Comparison of ENCODE assay signal across 10 cellular contexts in genomic region chr2:69693472-69694450, GRCh38. TPM values are rescaled to one million over a fixed set of nuclear protein-coding genes. Genes with fewer than 3 reads are reported as not detected.
DNase-seq lines count a peak whose midpoint lies in the region; ATAC-seq, FAIRE-seq and TF ChIP-seq lines count a peak whose summit lies in the region.
"Had no signal": no experiment of that assay in that cellular context is flagged by ENCODE, and none has a peak within 500 bp of the region (broad histone marks: within the 10 kb centered on the region; RNA-seq: fewer than 3 reads in every experiment).

No MANE protein-coding gene starts in this region.

- intact Hi-C loops in kidney (cut with DNase I): no loop called here

- peaks cover 8% of the 10 kb centered on the region for H3K4me1 ChIP-seq in cardiac muscle cell (ENCODE audit: low read depth)
- H3K4me1 ChIP-seq in right atrium auricular region: peaks cover 0 to 10% of the 10 kb centered on the region in 2 donors
- peaks cover 35% of the 10 kb centered on the region for H3K4me1 ChIP-seq in Loucy (ENCODE audit: insufficient read depth, low read length, poor library complexity, severe bottlenecking)
- peaks cover 3% of the 10 kb centered on the region in 2 donors for H3K4me1 ChIP-seq in kidney (ENCODE audit: control insufficient read depth in 1 of 2, insufficient read depth in 1 of 2, low read depth in 1 of 2, low read length in 2 of 2)

- H3K9ac ChIP-seq in Loucy (ENCODE audit: low read depth, low read length, poor library complexity, severe bottlenecking) (peak overlapping the region; percentile 58), kidney (ENCODE audit: low read length in 2 of 2) (no peak overlapping the region)

- peak overlapping the region; percentile 53 to 70 for H3K4me3 Mint-ChIP-seq in stimulated activated naive CD8-positive, alpha-beta T cell treated with anti-CD3 and anti-CD28 coated beads, Interleukin-15, amount 100 ng/mL, for 72 hours

- no peaks in the 10 kb centered on the region for H3K79me2 ChIP-seq in Loucy (ENCODE audit: insufficient read depth, low read length)

- H3K27me3 ChIP-seq in cardiac muscle cell (no peaks in the 10 kb centered on the region), right atrium auricular region (no peaks in the 10 kb centered on the region), Loucy (ENCODE audit: insufficient read depth, low read length, poor library complexity, severe bottlenecking) (no peaks in the 10 kb centered on the region)

- no peaks in the 10 kb centered on the region for H3K27me3 Mint-ChIP-seq in stimulated activated naive CD8-positive, alpha-beta T cell treated with anti-CD3 and anti-CD28 coated beads, Interleukin-15, amount 100 ng/mL, for 72 hours

- H3K27ac ChIP-seq in cardiac muscle cell (peak overlapping the region; percentile 58), right atrium auricular region (no peak overlapping the region), kidney (ENCODE audit: low read depth in 2 of 2, low read length in 2 of 2) (no peak overlapping the region)
- H3K27ac ChIP-seq: coronary artery had no signal

- H3K4me1 Mint-ChIP-seq in stimulated activated naive CD8-positive, alpha-beta T cell treated with anti-CD3 and anti-CD28 coated beads, Interleukin-15, amount 100 ng/mL, for 72 hours: peaks cover 89% of the 10 kb centered on the region

- H3K36me3 ChIP-seq in cardiac muscle cell: no peaks in the 10 kb centered on the region
- H3K36me3 ChIP-seq in right atrium auricular region: no peaks in the 10 kb centered on the region
- H3K36me3 ChIP-seq in Loucy (ENCODE audit: insufficient read depth, low read length): no peaks in the 10 kb centered on the region
- H3K36me3 ChIP-seq in kidney (ENCODE audit: control insufficient read depth in 1 of 2, insufficient read depth in 2 of 2, low read length in 2 of 2): no peaks in the 10 kb centered on the region

- FAIRE-seq in kidney (lab: Jason Lieb, UNC): no peak

- DNase-seq in cardiac muscle cell (ENCODE audit: low read depth in 1 of 2, low spot score in 1 of 2) (no peak), right atrium auricular region (ENCODE audit: low spot score) (no peak), kidney (no peak), DMS153 treated with DMSO at 0.1 percent for 48 hours (lab: John Stamatoyannopoulos, UW; ENCODE audit: unreplicated experiment) (no peak)
- DNase-seq in activated gamma-delta T cell treated with anti-CD3 and anti-CD28 coated beads, Interleukin-2, amount 50 U/mL, for 16 hours (ENCODE audit: low read depth): peak; percentile 27
- peak; percentile 24 to 54 for DNase-seq in stimulated activated naive CD8-positive, alpha-beta T cell treated with anti-CD3 and anti-CD28 coated beads, Interleukin-15, amount 100 ng/mL, for 72 hours
- DNase-seq: AML-193 had no signal

- H3K9me3 ChIP-seq in cardiac muscle cell (ENCODE audit: low read depth) (no peaks in the 10 kb centered on the region), right atrium auricular region (no peaks in the 10 kb centered on the region), Loucy (ENCODE audit: insufficient read depth, low read depth, low read length) (no peaks in the 10 kb centered on the region), kidney (ENCODE audit: control insufficient read depth in 1 of 2, low read length in 2 of 2) (no peaks in the 10 kb centered on the region)

- H3K4me3 ChIP-seq in cardiac muscle cell: no peak overlapping the region
- no peak overlapping the region for H3K4me3 ChIP-seq in right atrium auricular region
- peak overlapping the region; percentile 61 for H3K4me3 ChIP-seq in Loucy (ENCODE audit: low read length, poor library complexity, severe bottlenecking)
- H3K4me3 ChIP-seq in kidney (ENCODE audit: low read length in 2 of 2): no peak overlapping the region
- H3K4me3 ChIP-seq: coronary artery had no signal

- no peak for TF ChIP-seq CTCF in cardiac muscle cell (IDR thresholded peaks at IDR 0.05; ENCODE audit: low read depth, low read length)
- no peak for TF ChIP-seq CTCF in right atrium auricular region (IDR thresholded peaks at IDR 0.05)
- TF ChIP-seq CTCF in Loucy (conservative IDR thresholded peaks at IDR 0.05; ENCODE audit: low read length): no peak
- TF ChIP-seq CTCF in kidney (IDR thresholded peaks at IDR 0.05; ENCODE audit: borderline replicate concordance, extremely low read depth, insufficient read depth): no peak

- peaks cover 5% of the 10 kb centered on the region; the same call in 1 of the 2 replicates for H3F3A ChIP-seq in Loucy (ENCODE audit: low read depth)

- ATAC-seq in stimulated activated naive CD8-positive, alpha-beta T cell treated with anti-CD3 and anti-CD28 coated beads, Interleukin-15, amount 100 ng/mL, for 72 hours: peak; percentile 77
- ATAC-seq in GM19395 (IDR thresholded peaks at IDR 0.05; ENCODE audit: unreplicated experiment): no peak

- no peaks in the 10 kb centered on the region for H3K9me3 Mint-ChIP-seq in stimulated activated naive CD8-positive, alpha-beta T cell treated with anti-CD3 and anti-CD28 coated beads, Interleukin-15, amount 100 ng/mL, for 72 hours

- peak overlapping the region; percentile 11; the same call in 1 of the 2 replicates for H2AFZ ChIP-seq in Loucy (ENCODE audit: low read length)

- H3K27ac Mint-ChIP-seq in stimulated activated naive CD8-positive, alpha-beta T cell treated with anti-CD3 and anti-CD28 coated beads, Interleukin-15, amount 100 ng/mL, for 72 hours: peak overlapping the region; percentile 91 to 97

- H3K4me2 ChIP-seq in Loucy (ENCODE audit: low read depth, low read length, poor library complexity, severe bottlenecking): peak overlapping the region; percentile 72

- H3K9me2 ChIP-seq in Loucy (replicated peaks; ENCODE audit: low read depth, low read length): no peaks in the 10 kb centered on the region

- H4K20me1 ChIP-seq in Loucy (ENCODE audit: insufficient read depth, low read length, poor library complexity, severe bottlenecking): no peaks in the 10 kb centered on the region

RNA-seq across cellular contexts. Expression of gene ANXA4, which starts 48.2 kb away (rescaled TPM):
- 11.0 and 18.0 TPM in 2 replicates for total RNA-seq in cardiac muscle cell
- 27.2 and 36.1 TPM in 2 replicates for polyA plus RNA-seq in cardiac muscle cell
- 10 to 100 TPM; 12.7 to 25.9 TPM for total RNA-seq in right atrium auricular region
- 287 TPM for total RNA-seq in kidney
- polyA plus RNA-seq in kidney (ENCODE audit: insufficient read depth, low read depth, low replicate concordance): 168 TPM

RNA-seq across cellular contexts. Expression of gene AAK1, which starts 50.2 kb away (rescaled TPM):
- total RNA-seq in cardiac muscle cell: 47.4 and 50.0 TPM in 2 replicates
- polyA plus RNA-seq in cardiac muscle cell: 50.3 and 57.2 TPM in 2 replicates
- total RNA-seq in right atrium auricular region: 10 to 100 TPM; 50.4 to 62.6 TPM
- 93.7 TPM for total RNA-seq in kidney
- polyA plus RNA-seq in kidney (ENCODE audit: insufficient read depth, low read depth, low replicate concordance): 25.8 TPM

Comparison
In these comparisons a context has a peak if more than half of its experiments do, and no peak if none do; other contexts are left out.
1. DNase-seq: peak in activated gamma-delta T cell treated with anti-CD3 and anti-CD28 coated beads, Interleukin-2, amount 50 U/mL, for 16 hours (single experiment) and stimulated activated naive CD8-positive, alpha-beta T cell treated with anti-CD3 and anti-CD28 coated beads, Interleukin-15, amount 100 ng/mL, for 72 hours (2 of 2); none in cardiac muscle cell (0 of 2), right atrium auricular region (single experiment), kidney (single experiment) and DMS153 treated with DMSO at 0.1 percent for 48 hours (single experiment).
2. RNA of gene ANXA4, which starts 48.2 kb away (total RNA-seq): 287 TPM in kidney (single experiment); 12.7 to 25.9 TPM in right atrium auricular region and 11.0 to 18.0 TPM in cardiac muscle cell; every median in the first group is over 10 times any median in the second.